Comparison of ENCODE assay signal across 8 cellular contexts in the genomic region with DNA sequence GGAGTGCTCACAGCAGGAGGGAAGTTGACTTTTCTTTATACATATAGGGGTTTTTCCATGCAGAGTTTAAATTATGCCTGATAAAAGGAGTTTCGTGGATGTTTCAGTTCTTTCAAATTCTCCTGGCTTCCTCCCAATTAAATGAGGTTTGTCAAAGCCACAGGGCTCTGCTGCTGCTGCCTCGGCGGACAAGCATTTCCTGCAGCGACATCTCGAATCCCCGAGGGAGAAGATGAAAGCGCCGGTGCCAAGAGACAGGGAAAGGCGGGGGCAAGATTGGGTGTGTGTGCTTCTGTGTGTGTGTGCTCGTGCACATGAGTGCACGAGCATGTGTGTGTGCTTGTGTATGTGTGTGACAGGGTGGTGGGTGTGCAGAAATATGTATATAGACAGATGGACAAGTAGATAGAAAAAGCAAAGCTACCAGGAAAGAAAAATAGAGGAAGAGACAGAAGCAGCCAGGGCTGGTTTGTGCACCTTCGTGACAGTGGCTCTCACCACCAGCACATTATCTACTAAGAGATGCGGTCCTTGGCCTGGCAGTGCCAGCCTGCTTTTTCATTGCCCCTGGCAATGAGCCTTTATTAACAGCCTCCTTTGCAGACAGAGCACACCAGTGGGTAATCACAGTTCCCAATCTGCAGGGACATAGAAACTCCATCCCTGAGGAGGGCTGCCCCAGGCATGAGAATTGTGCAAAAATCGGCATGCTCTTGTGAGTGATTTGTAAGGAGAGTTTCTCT.
A peak's percentile ranks its signal among the peaks of the same experiment; 100 is the strongest.
DNase-seq lines count a peak whose midpoint lies in the region; ATAC-seq and TF ChIP-seq lines count a peak whose summit lies in the region.

No MANE protein-coding gene starts in this region.

- H3K9ac ChIP-seq in NT2/D1 (ENCODE audit: insufficient read length, low read depth), result peak overlapping the region; percentile 37

- H3K27me3 Mint-ChIP-seq in CD8-positive, alpha-beta memory T cell, result peaks cover 29 to 69% of the 10 kb centered on the region in 2 donors

- no peak for TF ChIP-seq POLR2A in right lobe of liver (IDR thresholded peaks at IDR 0.05)

- H3K4me1 ChIP-seq in CD8-positive, alpha-beta memory T cell (ENCODE audit: insufficient read depth, low read length), result peaks cover 14% of the 10 kb centered on the region
- H3K4me1 ChIP-seq in NT2/D1 (ENCODE audit: insufficient read depth, insufficient read length), result no peaks in the 10 kb centered on the region
- H3K4me1 ChIP-seq in right lobe of liver, result no peaks in the 10 kb centered on the region

- CTCF ChIA-PET in CD8-positive, alpha-beta memory T cell (lab: Charles Lee), result no interaction called here

- POLR2A ChIA-PET in CD8-positive, alpha-beta memory T cell (lab: Charles Lee), result no interaction called here

- peak in 1 of 5 donors; percentile 10 for DNase-seq in CD8-positive, alpha-beta memory T cell
- no peak for DNase-seq in NT2/D1 (ENCODE audit: low read depth, low spot score)
- peak; percentile 48 for DNase-seq in fibroblast of peridontal ligament (ENCODE audit: extremely low read depth)
- DNase-seq in right lobe of liver, result no peak
- DNase-seq in NCI-H510A treated with DMSO at 0.1 percent for 48 hours (lab: John Stamatoyannopoulos, UW), result no peak

- peaks cover 8 to 10% (median 9%) of the 10 kb centered on the region in 3 donors for H3K4me1 Mint-ChIP-seq in CD8-positive, alpha-beta memory T cell

- H3K27me3 ChIP-seq in CD8-positive, alpha-beta memory T cell (ENCODE audit: insufficient read depth, low read length, poor library complexity, severe bottlenecking), result peaks cover 13% of the 10 kb centered on the region
- H3K27me3 ChIP-seq in NT2/D1 (ENCODE audit: insufficient read depth, insufficient read length) (no peaks in the 10 kb centered on the region), right lobe of liver (no peaks in the 10 kb centered on the region)

- H3K36me3 ChIP-seq in CD8-positive, alpha-beta memory T cell (ENCODE audit: insufficient read depth, low read length), result no peaks in the 10 kb centered on the region
- H3K36me3 ChIP-seq in NT2/D1 (ENCODE audit: insufficient read depth, insufficient read length, low read length) (no peaks in the 10 kb centered on the region), right lobe of liver (no peaks in the 10 kb centered on the region)

- ATAC-seq in GM21390 (IDR thresholded peaks at IDR 0.05; ENCODE audit: unreplicated experiment) (peak; percentile 69), esophagus mucosa (no peak), HG03354 (IDR thresholded peaks at IDR 0.05; ENCODE audit: poor library complexity, severe bottlenecking, unreplicated experiment) (no peak), right lobe of liver (no peak)

- no peaks in the 10 kb centered on the region for H3K9me3 Mint-ChIP-seq in CD8-positive, alpha-beta memory T cell

- TF ChIP-seq CTCF in right lobe of liver (IDR thresholded peaks at IDR 0.05), result no peak

- H3K36me3 Mint-ChIP-seq in CD8-positive, alpha-beta memory T cell, result no peaks in the 10 kb centered on the region

- intact Hi-C loops in right lobe of liver (cut with DNase I), result no loop called here

- no peaks in the 10 kb centered on the region for H3K9me3 ChIP-seq in CD8-positive, alpha-beta memory T cell (ENCODE audit: low read length)
- H3K9me3 ChIP-seq in NT2/D1 (ENCODE audit: insufficient read depth, low read length) (no peaks in the 10 kb centered on the region), right lobe of liver (no peaks in the 10 kb centered on the region)

- H3K4me3 ChIP-seq in CD8-positive, alpha-beta memory T cell (ENCODE audit: low read length), result no peak overlapping the region
- H3K4me3 ChIP-seq in NT2/D1 (ENCODE audit: insufficient read length, low read depth) (no peak overlapping the region), right lobe of liver (no peak overlapping the region)

- peak overlapping the region in 4 of 7 donors; percentile 19 to 64 (median 33) for H3K4me3 Mint-ChIP-seq in CD8-positive, alpha-beta memory T cell

- WGBS in right lobe of liver (ENCODE audit: insufficient coverage, low coverage, low lambda C conversion rate, missing lambda C conversion rate), result 41% methylated on average over 14 of the region's 14 CpGs

- no peak overlapping the region for H3K27ac ChIP-seq in CD8-positive, alpha-beta memory T cell (ENCODE audit: low read depth, low read length)
- H3K27ac ChIP-seq in right lobe of liver, result no peak overlapping the region

- H3K27ac Mint-ChIP-seq in CD8-positive, alpha-beta memory T cell, result peak overlapping the region in 3 of 8 donors; percentile 2 to 64 (median 12)
